Comparison of ENCODE assay signal across 8 cellular contexts in the genomic region with DNA sequence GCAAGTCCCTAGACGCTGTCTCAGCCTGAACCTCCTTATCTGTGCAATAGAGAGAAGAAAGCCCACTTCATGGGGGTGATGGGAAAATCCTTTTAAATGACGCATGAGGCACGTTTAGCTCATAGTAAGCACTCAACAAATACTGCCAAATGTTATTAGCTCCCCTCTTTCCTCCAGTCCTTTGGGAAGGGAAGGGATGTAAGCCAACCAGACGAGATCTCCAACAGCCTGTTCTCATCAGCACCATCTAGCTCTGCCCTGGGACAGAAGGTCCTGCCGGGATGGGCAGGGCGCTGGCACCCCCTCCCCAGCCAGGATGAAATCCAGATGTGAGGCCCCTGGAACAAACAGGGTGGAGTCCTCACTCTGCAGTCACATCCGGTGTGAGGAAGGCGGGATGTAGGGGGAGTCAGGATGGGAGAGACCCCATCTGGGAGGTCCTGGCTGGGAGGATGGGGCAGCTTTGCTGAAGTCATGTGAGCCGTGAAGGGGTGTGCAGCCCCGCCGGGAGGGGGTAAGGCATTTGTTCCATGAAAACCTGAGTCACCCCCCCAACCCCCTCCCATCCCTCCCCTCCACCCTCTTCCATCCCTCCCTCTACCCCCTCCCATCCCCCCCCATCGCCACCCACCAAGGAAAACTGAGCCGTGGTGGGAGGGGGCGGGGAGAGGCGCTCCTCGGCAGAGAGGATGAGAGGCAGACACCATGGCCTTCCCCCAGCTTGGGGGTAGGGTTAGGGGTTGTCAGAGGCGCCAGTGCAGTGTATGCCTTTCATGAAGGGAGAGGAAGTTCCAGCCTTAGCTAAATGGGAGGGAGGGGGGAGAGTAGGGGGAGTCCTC. TPM values are rescaled to one million over a fixed set of nuclear protein-coding genes. Genes with fewer than 3 reads are reported as not detected.
A peak's percentile ranks its signal among the peaks of the same experiment; 100 is the strongest.
DNase-seq lines count a peak whose midpoint lies in the region; ATAC-seq and TF ChIP-seq lines count a peak whose summit lies in the region.
"Had no signal": no experiment of that assay in that cellular context is flagged by ENCODE, and none has a peak within 500 bp of the region (broad histone marks: within the 10 kb centered on the region; RNA-seq: fewer than 3 reads in every experiment).

No MANE protein-coding gene starts in this region.

- peak overlapping the region; percentile 51 for H3K27ac ChIP-seq in SJCRH30
- H3K27ac ChIP-seq in esophagus (ENCODE audit: low read depth in 2 of 2, low read length in 1 of 2) = peak overlapping the region; percentile 34 to 56
- peak overlapping the region; percentile 80 for H3K27ac ChIP-seq in upper lobe of right lung

- no peaks in the 10 kb centered on the region for H3K4me1 ChIP-seq in SJCRH30
- no peaks in the 10 kb centered on the region for H3K4me1 ChIP-seq in esophagus (ENCODE audit: control insufficient read depth in 2 of 2, insufficient read depth in 2 of 2, low read length in 1 of 2)
- peaks cover 8% of the 10 kb centered on the region for H3K4me1 ChIP-seq in mucosa of stomach (ENCODE audit: control insufficient read depth, insufficient read depth, low read length)
- H3K4me1 ChIP-seq in upper lobe of right lung = peaks cover 33% of the 10 kb centered on the region

- H3K27me3 ChIP-seq in SJCRH30 (no peaks in the 10 kb centered on the region), esophagus (ENCODE audit: control insufficient read depth in 1 of 2, insufficient read depth in 2 of 2, low read length in 2 of 2) (no peaks in the 10 kb centered on the region), mucosa of stomach (ENCODE audit: control insufficient read depth, insufficient read depth, low read length) (peaks cover 3% of the 10 kb centered on the region), upper lobe of right lung (no peaks in the 10 kb centered on the region)

- DNase-seq in SJCRH30 = peak; percentile 37 to 42
- DNase-seq in upper lobe of right lung = peak; percentile 75
- no peak for DNase-seq in kidney glomerular epithelial cell (lab: John Stamatoyannopoulos, UW)
- DNase-seq: activated T-cell treated with anti-CD3 and anti-CD28 coated beads, Interleukin-2, amount 50 U/mL, for 72 hours had no signal

- intact Hi-C loops in upper lobe of right lung (cut with DNase I) = no loop called here

- peak; percentile 34 for ATAC-seq in upper lobe of right lung
- ATAC-seq in GM21717 (IDR thresholded peaks at IDR 0.05; ENCODE audit: unreplicated experiment) = no peak
- no peak for ATAC-seq in GM18517 (IDR thresholded peaks at IDR 0.05; ENCODE audit: unreplicated experiment)
- ATAC-seq: activated T-cell treated with anti-CD3 and anti-CD28 coated beads, Interleukin-2, amount 50 U/mL, for 72 hours had no signal

- no peak for TF ChIP-seq CTCF in upper lobe of right lung (IDR thresholded peaks at IDR 0.05)

- peak overlapping the region; percentile 17 for H3K9ac ChIP-seq in mucosa of stomach (ENCODE audit: low read length)

- H3K4me3 ChIP-seq in SJCRH30 (no peak overlapping the region), esophagus (ENCODE audit: low read depth in 1 of 2, low read length in 2 of 2) (no peak overlapping the region), mucosa of stomach (ENCODE audit: low read length) (no peak overlapping the region), upper lobe of right lung (no peak overlapping the region)

- WGBS in esophagus, 2 donors = 46 to 60% methylated on average over 16 to 17 of the region's 17 CpGs

- no peaks in the 10 kb centered on the region for H3K9me3 ChIP-seq in SJCRH30 (replicated peaks)
- no peaks in the 10 kb centered on the region for H3K9me3 ChIP-seq in esophagus (ENCODE audit: control insufficient read depth in 2 of 2, insufficient read depth in 1 of 2, low read depth in 1 of 2, low read length in 1 of 2)
- no peaks in the 10 kb centered on the region for H3K9me3 ChIP-seq in mucosa of stomach (ENCODE audit: control insufficient read depth, low read length)
- no peaks in the 10 kb centered on the region for H3K9me3 ChIP-seq in upper lobe of right lung

- H3K36me3 ChIP-seq in SJCRH30 (no peaks in the 10 kb centered on the region), esophagus (ENCODE audit: control insufficient read depth in 2 of 2, insufficient read depth in 2 of 2, low read length in 1 of 2) (peaks cover 0 to 5% of the 10 kb centered on the region in 2 donors), mucosa of stomach (ENCODE audit: control insufficient read depth, insufficient read depth, low read length) (no peaks in the 10 kb centered on the region), upper lobe of right lung (peaks cover 13% of the 10 kb centered on the region)

RNA-seq across cellular contexts. Expression of a gene that starts 4.5 kb away (rescaled TPM):
- total RNA-seq in SJCRH30 (2014; rRNA removed; shearing (Covaris generic)) = 7.4 and 7.5 TPM in 2 replicates
- polyA plus RNA-seq in esophagus = 1 to 10 TPM in 1 of 2 donors, under 1 TPM in 1; 0.71 to 1.2 TPM
- 21.7 TPM for total RNA-seq in upper lobe of right lung

RNA-seq across cellular contexts. Expression of a gene that starts 25.4 kb away (rescaled TPM):
- total RNA-seq in SJCRH30 (2014; rRNA removed; shearing (Covaris generic)) = 53.7 and 54.8 TPM in 2 replicates
- polyA plus RNA-seq in esophagus = 10 to 100 TPM; 25.7 to 71.6 TPM
- 41.5 TPM for total RNA-seq in upper lobe of right lung

RNA-seq across cellular contexts. Expression of a gene that starts 31.8 kb away (rescaled TPM):
- total RNA-seq in SJCRH30 (2014; rRNA removed; shearing (Covaris generic)) = 122 and 151 TPM in 2 replicates
- polyA plus RNA-seq in esophagus = 10 to 100 TPM; 32.1 to 42.6 TPM
- total RNA-seq in upper lobe of right lung = 72.1 TPM

RNA-seq across cellular contexts. Expression of a gene that starts 44.3 kb away (rescaled TPM):
- total RNA-seq in SJCRH30 (2014; rRNA removed; shearing (Covaris generic)) = 0.85 and 0.86 TPM in 2 replicates
- 1 to 10 TPM; 4.8 to 8.8 TPM for polyA plus RNA-seq in esophagus
- 245 TPM for total RNA-seq in upper lobe of right lung
